Comparison of ENCODE assay signal across 2 cellular contexts in the genomic region with DNA sequence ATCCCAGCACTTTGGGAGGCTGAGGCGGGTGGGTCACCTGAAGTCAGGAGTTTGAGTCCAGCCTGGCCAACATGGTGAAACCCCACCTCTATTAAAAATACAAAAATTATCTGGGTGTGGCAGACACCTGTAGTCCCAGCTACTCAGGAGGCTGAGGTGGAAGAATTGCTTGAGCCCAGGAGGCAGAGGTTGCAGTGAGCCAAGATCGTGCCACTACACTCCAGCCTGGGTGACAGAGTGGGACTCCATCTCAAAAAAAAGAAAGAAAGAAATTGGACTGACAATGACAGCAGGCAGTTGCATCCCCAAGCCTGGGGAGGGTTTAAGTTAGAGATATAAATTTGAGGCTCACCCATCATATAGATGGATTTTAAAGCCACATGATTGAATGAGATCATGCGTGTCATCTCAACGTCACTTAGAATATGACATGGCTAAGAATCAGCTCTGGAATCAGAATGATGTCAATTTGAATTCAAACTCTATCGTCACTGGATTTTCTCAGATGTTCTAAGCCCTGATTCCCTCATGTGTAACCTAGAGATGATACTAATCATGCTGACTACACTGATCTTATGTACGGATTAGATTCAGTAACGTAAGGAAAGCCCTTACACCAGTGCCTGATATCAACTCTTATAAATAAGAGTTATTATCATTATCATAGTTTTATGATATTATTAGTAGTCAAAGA.
TF ChIP-seq lines count a peak whose summit lies in the region.

No MANE protein-coding gene starts in this region.

TF ChIP-seq in IMR-90, 13 proteins besides CTCF, POLR2A, EP300 and RAD21:
- TF ChIP-seq MXI1 (IDR thresholded peaks at IDR 0.05; ENCODE audit: borderline replicate concordance, low read depth, low read length) (no peak), MAZ (IDR thresholded peaks at IDR 0.05; ENCODE audit: borderline replicate concordance, low read depth, low read length) (no peak), NFE2L2 (IDR thresholded peaks at IDR 0.05; ENCODE audit: low read depth, low read length) (no peak), SMC3 (IDR thresholded peaks at IDR 0.05; ENCODE audit: low read depth, low read length) (no peak), MAFK (IDR thresholded peaks at IDR 0.05; ENCODE audit: low read depth, low read length) (no peak), BHLHE40 (IDR thresholded peaks at IDR 0.05; ENCODE audit: low read depth, low read length) (no peak), RFX5 (IDR thresholded peaks at IDR 0.05; ENCODE audit: low read depth, low read length) (no peak), FOS (IDR thresholded peaks at IDR 0.05; ENCODE audit: low read depth, low read length) (no peak), CHD1 (IDR thresholded peaks at IDR 0.05; ENCODE audit: low read depth, low read length) (no peak), CEBPB (IDR thresholded peaks at IDR 0.05; ENCODE audit: low read depth, low read length) (no peak), RCOR1 (IDR thresholded peaks at IDR 0.05; ENCODE audit: insufficient replicate concordance, low read length) (no peak)
- TF ChIP-seq, protein P1, sequence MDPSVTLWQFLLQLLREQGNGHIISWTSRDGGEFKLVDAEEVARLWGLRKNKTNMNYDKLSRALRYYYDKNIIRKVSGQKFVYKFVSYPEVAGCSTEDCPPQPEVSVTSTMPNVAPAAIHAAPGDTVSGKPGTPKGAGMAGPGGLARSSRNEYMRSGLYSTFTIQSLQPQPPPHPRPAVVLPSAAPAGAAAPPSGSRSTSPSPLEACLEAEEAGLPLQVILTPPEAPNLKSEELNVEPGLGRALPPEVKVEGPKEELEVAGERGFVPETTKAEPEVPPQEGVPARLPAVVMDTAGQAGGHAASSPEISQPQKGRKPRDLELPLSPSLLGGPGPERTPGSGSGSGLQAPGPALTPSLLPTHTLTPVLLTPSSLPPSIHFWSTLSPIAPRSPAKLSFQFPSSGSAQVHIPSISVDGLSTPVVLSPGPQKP (IDR thresholded peaks at IDR 0.05; ENCODE audit: borderline replicate concordance, low read depth, low read length), result no peak
- TF ChIP-seq, protein P2, sequence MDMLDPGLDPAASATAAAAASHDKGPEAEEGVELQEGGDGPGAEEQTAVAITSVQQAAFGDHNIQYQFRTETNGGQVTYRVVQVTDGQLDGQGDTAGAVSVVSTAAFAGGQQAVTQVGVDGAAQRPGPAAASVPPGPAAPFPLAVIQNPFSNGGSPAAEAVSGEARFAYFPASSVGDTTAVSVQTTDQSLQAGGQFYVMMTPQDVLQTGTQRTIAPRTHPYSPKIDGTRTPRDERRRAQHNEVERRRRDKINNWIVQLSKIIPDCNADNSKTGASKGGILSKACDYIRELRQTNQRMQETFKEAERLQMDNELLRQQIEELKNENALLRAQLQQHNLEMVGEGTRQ (IDR thresholded peaks at IDR 0.05; ENCODE audit: low read depth, low read length), result no peak

TF ChIP-seq in GM23338, 12 proteins besides CTCF, POLR2A, EP300 and RAD21:
- TF ChIP-seq ZNF114 (CRISPR knock-in tag; IDR thresholded peaks at IDR 0.05), result no peak
- TF ChIP-seq JUNB (IDR thresholded peaks at IDR 0.05; ENCODE audit: unreplicated experiment), result no peak
- no peak for TF ChIP-seq POLR2AphosphoS5 (IDR thresholded peaks at IDR 0.05; ENCODE audit: low read depth)
- TF ChIP-seq NANOG (IDR thresholded peaks at IDR 0.05; ENCODE audit: borderline replicate concordance), result no peak
- TF ChIP-seq, protein P3, sequence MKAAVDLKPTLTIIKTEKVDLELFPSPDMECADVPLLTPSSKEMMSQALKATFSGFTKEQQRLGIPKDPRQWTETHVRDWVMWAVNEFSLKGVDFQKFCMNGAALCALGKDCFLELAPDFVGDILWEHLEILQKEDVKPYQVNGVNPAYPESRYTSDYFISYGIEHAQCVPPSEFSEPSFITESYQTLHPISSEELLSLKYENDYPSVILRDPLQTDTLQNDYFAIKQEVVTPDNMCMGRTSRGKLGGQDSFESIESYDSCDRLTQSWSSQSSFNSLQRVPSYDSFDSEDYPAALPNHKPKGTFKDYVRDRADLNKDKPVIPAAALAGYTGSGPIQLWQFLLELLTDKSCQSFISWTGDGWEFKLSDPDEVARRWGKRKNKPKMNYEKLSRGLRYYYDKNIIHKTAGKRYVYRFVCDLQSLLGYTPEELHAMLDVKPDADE (IDR thresholded peaks at IDR 0.05), result no peak
- no peak for TF ChIP-seq EZH2phosphoT487 (IDR thresholded peaks at IDR 0.05; ENCODE audit: unreplicated experiment)
- TF ChIP-seq, protein P4, sequence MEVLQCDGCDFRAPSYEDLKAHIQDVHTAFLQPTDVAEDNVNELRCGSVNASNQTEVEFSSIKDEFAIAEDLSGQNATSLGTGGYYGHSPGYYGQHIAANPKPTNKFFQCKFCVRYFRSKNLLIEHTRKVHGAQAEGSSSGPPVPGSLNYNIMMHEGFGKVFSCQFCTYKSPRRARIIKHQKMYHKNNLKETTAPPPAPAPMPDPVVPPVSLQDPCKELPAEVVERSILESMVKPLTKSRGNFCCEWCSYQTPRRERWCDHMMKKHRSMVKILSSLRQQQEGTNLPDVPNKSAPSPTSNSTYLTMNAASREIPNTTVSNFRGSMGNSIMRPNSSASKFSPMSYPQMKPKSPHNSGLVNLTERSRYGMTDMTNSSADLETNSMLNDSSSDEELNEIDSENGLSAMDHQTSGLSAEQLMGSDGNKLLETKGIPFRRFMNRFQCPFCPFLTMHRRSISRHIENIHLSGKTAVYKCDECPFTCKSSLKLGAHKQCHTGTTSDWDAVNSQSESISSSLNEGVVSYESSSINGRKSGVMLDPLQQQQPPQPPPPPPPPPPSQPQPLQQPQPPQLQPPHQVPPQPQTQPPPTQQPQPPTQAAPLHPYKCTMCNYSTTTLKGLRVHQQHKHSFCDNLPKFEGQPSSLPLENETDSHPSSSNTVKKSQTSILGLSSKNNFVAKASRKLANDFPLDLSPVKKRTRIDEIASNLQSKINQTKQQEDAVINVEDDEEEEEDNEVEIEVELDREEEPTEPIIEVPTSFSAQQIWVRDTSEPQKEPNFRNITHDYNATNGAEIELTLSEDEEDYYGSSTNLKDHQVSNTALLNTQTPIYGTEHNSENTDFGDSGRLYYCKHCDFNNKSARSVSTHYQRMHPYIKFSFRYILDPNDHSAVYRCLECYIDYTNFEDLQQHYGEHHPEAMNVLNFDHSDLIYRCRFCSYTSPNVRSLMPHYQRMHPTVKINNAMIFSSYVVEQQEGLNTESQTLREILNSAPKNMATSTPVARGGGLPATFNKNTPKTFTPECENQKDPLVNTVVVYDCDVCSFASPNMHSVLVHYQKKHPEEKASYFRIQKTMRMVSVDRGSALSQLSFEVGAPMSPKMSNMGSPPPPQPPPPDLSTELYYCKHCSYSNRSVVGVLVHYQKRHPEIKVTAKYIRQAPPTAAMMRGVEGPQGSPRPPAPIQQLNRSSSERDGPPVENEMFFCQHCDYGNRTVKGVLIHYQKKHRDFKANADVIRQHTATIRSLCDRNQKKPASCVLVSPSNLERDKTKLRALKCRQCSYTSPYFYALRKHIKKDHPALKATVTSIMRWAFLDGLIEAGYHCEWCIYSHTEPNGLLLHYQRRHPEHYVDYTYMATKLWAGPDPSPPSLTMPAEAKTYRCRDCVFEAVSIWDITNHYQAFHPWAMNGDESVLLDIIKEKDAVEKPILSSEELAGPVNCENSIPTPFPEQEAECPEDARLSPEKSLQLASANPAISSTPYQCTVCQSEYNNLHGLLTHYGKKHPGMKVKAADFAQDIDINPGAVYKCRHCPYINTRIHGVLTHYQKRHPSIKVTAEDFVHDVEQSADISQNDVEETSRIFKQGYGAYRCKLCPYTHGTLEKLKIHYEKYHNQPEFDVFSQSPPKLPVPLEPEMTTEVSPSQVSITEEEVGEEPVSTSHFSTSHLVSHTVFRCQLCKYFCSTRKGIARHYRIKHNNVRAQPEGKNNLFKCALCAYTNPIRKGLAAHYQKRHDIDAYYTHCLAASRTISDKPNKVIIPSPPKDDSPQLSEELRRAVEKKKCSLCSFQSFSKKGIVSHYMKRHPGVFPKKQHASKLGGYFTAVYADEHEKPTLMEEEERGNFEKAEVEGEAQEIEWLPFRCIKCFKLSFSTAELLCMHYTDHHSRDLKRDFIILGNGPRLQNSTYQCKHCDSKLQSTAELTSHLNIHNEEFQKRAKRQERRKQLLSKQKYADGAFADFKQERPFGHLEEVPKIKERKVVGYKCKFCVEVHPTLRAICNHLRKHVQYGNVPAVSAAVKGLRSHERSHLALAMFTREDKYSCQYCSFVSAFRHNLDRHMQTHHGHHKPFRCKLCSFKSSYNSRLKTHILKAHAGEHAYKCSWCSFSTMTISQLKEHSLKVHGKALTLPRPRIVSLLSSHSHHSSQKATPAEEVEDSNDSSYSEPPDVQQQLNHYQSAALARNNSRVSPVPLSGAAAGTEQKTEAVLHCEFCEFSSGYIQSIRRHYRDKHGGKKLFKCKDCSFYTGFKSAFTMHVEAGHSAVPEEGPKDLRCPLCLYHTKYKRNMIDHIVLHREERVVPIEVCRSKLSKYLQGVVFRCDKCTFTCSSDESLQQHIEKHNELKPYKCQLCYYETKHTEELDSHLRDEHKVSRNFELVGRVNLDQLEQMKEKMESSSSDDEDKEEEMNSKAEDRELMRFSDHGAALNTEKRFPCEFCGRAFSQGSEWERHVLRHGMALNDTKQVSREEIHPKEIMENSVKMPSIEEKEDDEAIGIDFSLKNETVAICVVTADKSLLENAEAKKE (CRISPR knock-in tag; IDR thresholded peaks at IDR 0.05), result no peak
- TF ChIP-seq ZNF331 (CRISPR knock-in tag; IDR thresholded peaks at IDR 0.05; ENCODE audit: low read depth), result no peak
- TF ChIP-seq EZH2 (IDR thresholded peaks at IDR 0.05; ENCODE audit: low read depth, unreplicated experiment), result no peak
- TF ChIP-seq, protein P5, sequence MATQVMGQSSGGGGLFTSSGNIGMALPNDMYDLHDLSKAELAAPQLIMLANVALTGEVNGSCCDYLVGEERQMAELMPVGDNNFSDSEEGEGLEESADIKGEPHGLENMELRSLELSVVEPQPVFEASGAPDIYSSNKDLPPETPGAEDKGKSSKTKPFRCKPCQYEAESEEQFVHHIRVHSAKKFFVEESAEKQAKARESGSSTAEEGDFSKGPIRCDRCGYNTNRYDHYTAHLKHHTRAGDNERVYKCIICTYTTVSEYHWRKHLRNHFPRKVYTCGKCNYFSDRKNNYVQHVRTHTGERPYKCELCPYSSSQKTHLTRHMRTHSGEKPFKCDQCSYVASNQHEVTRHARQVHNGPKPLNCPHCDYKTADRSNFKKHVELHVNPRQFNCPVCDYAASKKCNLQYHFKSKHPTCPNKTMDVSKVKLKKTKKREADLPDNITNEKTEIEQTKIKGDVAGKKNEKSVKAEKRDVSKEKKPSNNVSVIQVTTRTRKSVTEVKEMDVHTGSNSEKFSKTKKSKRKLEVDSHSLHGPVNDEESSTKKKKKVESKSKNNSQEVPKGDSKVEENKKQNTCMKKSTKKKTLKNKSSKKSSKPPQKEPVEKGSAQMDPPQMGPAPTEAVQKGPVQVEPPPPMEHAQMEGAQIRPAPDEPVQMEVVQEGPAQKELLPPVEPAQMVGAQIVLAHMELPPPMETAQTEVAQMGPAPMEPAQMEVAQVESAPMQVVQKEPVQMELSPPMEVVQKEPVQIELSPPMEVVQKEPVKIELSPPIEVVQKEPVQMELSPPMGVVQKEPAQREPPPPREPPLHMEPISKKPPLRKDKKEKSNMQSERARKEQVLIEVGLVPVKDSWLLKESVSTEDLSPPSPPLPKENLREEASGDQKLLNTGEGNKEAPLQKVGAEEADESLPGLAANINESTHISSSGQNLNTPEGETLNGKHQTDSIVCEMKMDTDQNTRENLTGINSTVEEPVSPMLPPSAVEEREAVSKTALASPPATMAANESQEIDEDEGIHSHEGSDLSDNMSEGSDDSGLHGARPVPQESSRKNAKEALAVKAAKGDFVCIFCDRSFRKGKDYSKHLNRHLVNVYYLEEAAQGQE (IDR thresholded peaks at IDR 0.05; ENCODE audit: unreplicated experiment), result no peak
TF ChIP-seq in GM23338: peak in this region for 0.
